ENCODE assay signal across 8 cellular contexts in genomic region chrX:12974797-12975669, GRCh38. TPM values are rescaled to one million over a fixed set of nuclear protein-coding genes. Genes with fewer than 3 reads are reported as not detected.
DNase-seq lines count a peak whose midpoint lies in the region; ATAC-seq, FAIRE-seq and TF ChIP-seq lines count a peak whose summit lies in the region.

TSS of gene TMSB4X (plus strand) at chrX:12975110.

- H3K27ac Mint-ChIP-seq in activated B cell treated with CpG ODN at 0.5 μM for 24 hours: peak within 1 kb of the TSS; percentile 97

- H3K4me3 Mint-ChIP-seq in activated B cell treated with CpG ODN at 0.5 μM for 24 hours: peak within 1 kb of the TSS; percentile 94

- H3K4me1 Mint-ChIP-seq in activated B cell treated with CpG ODN at 0.5 μM for 24 hours: peaks cover 58% of the 10 kb centered on the region

- H3K27me3 Mint-ChIP-seq in activated B cell treated with CpG ODN at 0.5 μM for 24 hours: no peaks in the 10 kb centered on the region

- H3K9me3 ChIP-seq in small intestine (ENCODE audit: control insufficient read depth, low read depth): no peaks in the 10 kb centered on the region

- TF ChIP-seq CTCF in activated B cell treated with CpG ODN at 0.5 μM for 24 hours (IDR thresholded peaks at IDR 0.05) (no peak), bronchial epithelial cell (IDR thresholded peaks at IDR 0.05; ENCODE audit: insufficient read depth, low read length, severe bottlenecking) (no peak)

- no peaks in the 10 kb centered on the region for H3K27me3 ChIP-seq in bronchial epithelial cell (ENCODE audit: control insufficient read depth, insufficient read depth, low read length)
- no peaks in the 10 kb centered on the region for H3K27me3 ChIP-seq in small intestine (ENCODE audit: control insufficient read depth in 2 of 2, insufficient read depth in 2 of 2, low read length in 2 of 2)

- FAIRE-seq in bronchial epithelial cell (lab: Jason Lieb, UNC) (no peak), small intestine (lab: Jason Lieb, UNC) (no peak)

- H3K27ac ChIP-seq in small intestine (ENCODE audit: low read depth in 1 of 2, low read length in 1 of 2): peak within 1 kb of the TSS; percentile 65 to 99

- ATAC-seq in GM18511 (IDR thresholded peaks at IDR 0.05; ENCODE audit: unreplicated experiment) (peak; percentile 29), HG03095 (IDR thresholded peaks at IDR 0.05; ENCODE audit: unreplicated experiment) (peak; percentile 29), activated B cell treated with CpG ODN at 0.5 μM for 24 hours (ENCODE audit: low read depth) (peak; percentile 46), GM18861 (IDR thresholded peaks at IDR 0.05; ENCODE audit: unreplicated experiment) (no peak)

- no peaks in the 10 kb centered on the region for H3K9me3 Mint-ChIP-seq in activated B cell treated with CpG ODN at 0.5 μM for 24 hours

- POLR2A ChIA-PET in activated B cell treated with CpG ODN at 0.5 μM for 24 hours (lab: Charles Lee): interaction anchor here (0.5 to 20.9 kb wide), 26 partner anchors 7 to 849 kb away, joined by 3 to 931 read pairs (median 5); partner anchors contain the start of genes OFD1, RAB9A and TRAPPC2

- H3K4me3 ChIP-seq in bronchial epithelial cell (ENCODE audit: low read depth, low read length) (peak within 1 kb of the TSS; percentile 86), small intestine (ENCODE audit: low read depth in 1 of 2, low read length in 2 of 2) (peak within 1 kb of the TSS; percentile 64 to 99)

- CTCF ChIA-PET in activated B cell treated with CpG ODN at 0.5 μM for 24 hours (lab: Charles Lee): interaction anchor here (0.9 to 8.0 kb wide), 6 partner anchors 19 to 117 kb away, joined by 3 to 54 read pairs (median 24); no protein-coding TSS in a partner anchor

- peak; percentile 56 for DNase-seq in NCI-H345 treated with DMSO at 0.1 percent for 48 hours (lab: John Stamatoyannopoulos, UW; ENCODE audit: unreplicated experiment)
- peak; percentile 75 for DNase-seq in activated B cell treated with CpG ODN at 0.5 μM for 24 hours
- DNase-seq in bronchial epithelial cell (ENCODE audit: low read depth): peak; percentile 35
- DNase-seq in iPS-NIHi7 (ENCODE audit: extremely low spot score): peak; percentile 81
- peak; percentile 77 for DNase-seq in small intestine

- H3K4me1 ChIP-seq in small intestine (ENCODE audit: control insufficient read depth in 2 of 2, insufficient read depth in 1 of 2, low read depth in 1 of 2, low read length in 1 of 2): no peaks in the 10 kb centered on the region

- peaks cover 37% of the 10 kb centered on the region for H3K36me3 Mint-ChIP-seq in activated B cell treated with CpG ODN at 0.5 μM for 24 hours (ENCODE audit: low read depth)

- 1 to 33% (median 11%) methylated on average over 40 to 60 of the region's 60 CpGs for WGBS in small intestine, 3 donors

- intact Hi-C loops in activated B cell treated with CpG ODN at 0.5 μM for 24 hours (cut with micrococcal nuclease): loop anchor here (1.0 to 10.0 kb wide), 2 partner anchors 370 to 512 kb away; no protein-coding TSS in a partner anchor

- peaks cover 3% of the 10 kb centered on the region for H3K36me3 ChIP-seq in bronchial epithelial cell (ENCODE audit: control insufficient read depth, insufficient read depth, low read length)
- H3K36me3 ChIP-seq in small intestine (ENCODE audit: control insufficient read depth in 2 of 2, insufficient read depth in 2 of 2, low read length in 2 of 2): no peaks in the 10 kb centered on the region

RNA-seq across cellular contexts. Expression of gene TMSB4X, which starts in this region (rescaled TPM):
- 5,922 and 6,273 TPM in 2 replicates for total RNA-seq in activated B cell treated with CpG ODN at 0.5 μM for 24 hours
- total RNA-seq in bronchial epithelial cell: 3,174 and 3,370 TPM in 2 replicates
- 1,000 to 10,000 TPM; 3,848 to 6,707 (median 4,907) TPM for polyA plus RNA-seq in small intestine
